ENCODE assay signal across 8 cellular contexts in genomic region chr2:149597050-149598013, GRCh38. TPM values are rescaled to one million over a fixed set of nuclear protein-coding genes. Genes with fewer than 3 reads are reported as not detected.
DNase-seq lines count a peak whose midpoint lies in the region; ATAC-seq and TF ChIP-seq lines count a peak whose summit lies in the region.

No MANE protein-coding gene starts in this region.

- TF ChIP-seq EP300 in SK-N-SH (IDR thresholded peaks at IDR 0.05; ENCODE audit: borderline replicate concordance in 1 of 2, low read depth in 1 of 2, low read length in 1 of 2) = peak in 1 of 2 experiments; percentile 56; a peak in 2 of 4 replicates

- H3K9me3 Mint-ChIP-seq in activated naive CD8-positive, alpha-beta T cell treated with anti-CD3 and anti-CD28 coated beads for 36 hours = peaks cover 5% of the 10 kb centered on the region

- peak overlapping the region; percentile 19; the same call in 1 of the 2 replicates for H2AFZ ChIP-seq in SK-N-SH (ENCODE audit: low read depth)

- CTCF ChIA-PET in SK-N-SH (lab: Yijun Ruan, JAX) = interaction anchor here (0.6 to 8.0 kb wide), 29 partner anchors 10 to 1836 kb away, joined by 3 to 120 read pairs (median 4); partner anchors contain the start of gene MMADHC

- peaks cover 10% of the 10 kb centered on the region for H3F3A ChIP-seq in SK-N-SH (replicated peaks; ENCODE audit: insufficient read depth)

- H3K4me2 ChIP-seq in SK-N-SH = peak overlapping the region; percentile 45; the same call in 1 of the 2 replicates

- peak overlapping the region; percentile 13 for H3K4me3 Mint-ChIP-seq in activated naive CD8-positive, alpha-beta T cell treated with anti-CD3 and anti-CD28 coated beads for 36 hours

- peak; percentile 92 for ATAC-seq in HG02763 (IDR thresholded peaks at IDR 0.05; ENCODE audit: unreplicated experiment)

- H3K27me3 ChIP-seq in SK-N-SH (ENCODE audit: insufficient read depth) (no peaks in the 10 kb centered on the region), prostate gland (replicated peaks; ENCODE audit: insufficient read depth) (no peaks in the 10 kb centered on the region)

- H3K27ac ChIP-seq in SK-N-SH (ENCODE audit: low read depth in 2 of 2, low read length in 1 of 2) (peak overlapping the region; percentile 48 to 53; a peak in 3 of 4 replicates), prostate gland (no peak overlapping the region)

- H3K27me3 Mint-ChIP-seq in activated naive CD8-positive, alpha-beta T cell treated with anti-CD3 and anti-CD28 coated beads for 36 hours = peaks cover 26% of the 10 kb centered on the region

- H3K9ac ChIP-seq in SK-N-SH = no peak overlapping the region

- H3K4me3 ChIP-seq in SK-N-SH (ENCODE audit: low read depth in 2 of 2, low read length in 1 of 2) = peak overlapping the region; percentile 30 to 31; a peak in 3 of 4 replicates
- H3K4me3 ChIP-seq in prostate gland = peak overlapping the region in 1 of 2 donors; percentile 5

- peak; percentile 96 for TF ChIP-seq RAD21 in SK-N-SH (IDR thresholded peaks at IDR 0.05; ENCODE audit: low read length)

- WGBS in SK-N-SH (ENCODE audit: low lambda C conversion rate) = 34% methylated on average over 12 of the region's 12 CpGs
- WGBS in prostate gland = 32% methylated on average over 12 of the region's 12 CpGs

- 0 out of 2 replicates have a peak, but pooled peaks cover 5% of the 10 kb centered on the region for H3K9me3 ChIP-seq in SK-N-SH
- no peaks in the 10 kb centered on the region for H3K9me3 ChIP-seq in prostate gland

- no peaks in the 10 kb centered on the region for H3K36me3 ChIP-seq in SK-N-SH (replicated peaks in 1 of 2; ENCODE audit: control insufficient read depth in 1 of 2, insufficient read depth in 2 of 2, low read length in 1 of 2)
- H3K36me3 ChIP-seq in prostate gland = no peaks in the 10 kb centered on the region

- no peaks in the 10 kb centered on the region for H3K9me2 ChIP-seq in SK-N-SH

- no peaks in the 10 kb centered on the region for H3K36me3 Mint-ChIP-seq in activated naive CD8-positive, alpha-beta T cell treated with anti-CD3 and anti-CD28 coated beads for 36 hours

- H3K79me2 ChIP-seq in SK-N-SH (ENCODE audit: insufficient read depth) = no peaks in the 10 kb centered on the region

- TF ChIP-seq CTCF in SK-N-SH (IDR thresholded peaks at IDR 0.05) (peak; percentile 84), prostate gland (IDR thresholded peaks at IDR 0.05) (peak; percentile 60 to 88 (median 75))

- peaks cover 21% of the 10 kb centered on the region for H3K4me1 Mint-ChIP-seq in activated naive CD8-positive, alpha-beta T cell treated with anti-CD3 and anti-CD28 coated beads for 36 hours

- no peaks in the 10 kb centered on the region for H4K20me1 ChIP-seq in SK-N-SH (ENCODE audit: insufficient read depth)

- POLR2A ChIA-PET in SK-N-SH (lab: Yijun Ruan, JAX) = no interaction called here

- intact Hi-C loops in head of caudate nucleus (cut with DNase I) = loop anchor here (5.0 to 10.0 kb wide), 3 partner anchors 890 to 1637 kb away; partner anchors contain the start of gene RND3
- intact Hi-C loops in prostate gland (cut with DNase I) = loop anchor here (1.0 to 10.0 kb wide), 7 partner anchors 117 to 1640 kb away; partner anchors contain the start of gene RND3

- H3K27ac Mint-ChIP-seq in activated naive CD8-positive, alpha-beta T cell treated with anti-CD3 and anti-CD28 coated beads for 36 hours = peak overlapping the region; percentile 55

- no peak for TF ChIP-seq POLR2A in prostate gland (IDR thresholded peaks at IDR 0.05)

- DNase-seq in activated gamma-delta T cell treated with Interleukin-2 at 50 U/mL for 16 hours = peak; percentile 50
- DNase-seq in activated gamma-delta T cell (lab: John Stamatoyannopoulos, UW) = no peak
- peak; percentile 53 for DNase-seq in NCI-H1105 (lab: John Stamatoyannopoulos, UW)
- peak; percentile 50 for DNase-seq in SK-N-SH
- DNase-seq in activated naive CD8-positive, alpha-beta T cell treated with anti-CD3 and anti-CD28 coated beads for 36 hours = peak; percentile 45
- peak in 29 of 42 donors; percentile 14 to 78 (median 53) for DNase-seq in head of caudate nucleus
- DNase-seq in prostate gland (ENCODE audit: low spot score) = peak; percentile 51

- H3K4me1 ChIP-seq in SK-N-SH (ENCODE audit: control insufficient read depth in 1 of 2, insufficient read depth in 2 of 2, low read depth in 1 of 2, low read length in 1 of 2) (peaks cover 0 to 6% of the 10 kb centered on the region in 2 experiments; a peak in 2 of 4 replicates), prostate gland (replicated peaks) (no peaks in the 10 kb centered on the region)

TF ChIP-seq in SK-N-SH, 30 proteins besides CTCF, POLR2A, EP300 and RAD21:
- 0 out of 2 replicates have a peak, but pooled peaks have one; percentile 37 for TF ChIP-seq MAX (IDR thresholded peaks at IDR 0.05; ENCODE audit: low read depth)
- TF ChIP-seq MXI1 (IDR thresholded peaks at IDR 0.05; ENCODE audit: low read depth, low read length) = peak; percentile 56; the same call in 1 of the 2 replicates
- peak; percentile 48 for TF ChIP-seq JUND (IDR thresholded peaks at IDR 0.05)
- TF ChIP-seq TCF12 (IDR thresholded peaks at IDR 0.05) = peak; percentile 62; the same call in 1 of the 2 replicates
- TF ChIP-seq NFIC (IDR thresholded peaks at IDR 0.05; ENCODE audit: borderline replicate concordance) = peak; percentile 36; the same call in 1 of the 2 replicates
- TF ChIP-seq TAF1 (IDR thresholded peaks at IDR 0.05; ENCODE audit: borderline replicate concordance, low read depth, low read length) = no peak
- TF ChIP-seq FOSL2 (IDR thresholded peaks at IDR 0.05; ENCODE audit: borderline replicate concordance, low read depth) = peak; percentile 52; the same call in 1 of the 2 replicates
- TF ChIP-seq IRF3 (IDR thresholded peaks at IDR 0.05; ENCODE audit: low read depth, low read length) = no peak
- peak; percentile 70; the same call in 1 of the 2 replicates for TF ChIP-seq PBX3 (IDR thresholded peaks at IDR 0.05)
- no peak for TF ChIP-seq MEF2A (IDR thresholded peaks at IDR 0.05; ENCODE audit: borderline replicate concordance, low read depth)
- TF ChIP-seq SMC3 (IDR thresholded peaks at IDR 0.05; ENCODE audit: low read depth, low read length) = peak; percentile 93
- no peak for TF ChIP-seq FOXM1 (IDR thresholded peaks at IDR 0.05; ENCODE audit: low read depth)
- peak; percentile 15; the same call in 1 of the 2 replicates for TF ChIP-seq RFX5 (IDR thresholded peaks at IDR 0.05; ENCODE audit: low read length)
- TF ChIP-seq RCOR1 (IDR thresholded peaks at IDR 0.05; ENCODE audit: low read length) = peak; percentile 21; the same call in 1 of the 2 replicates
- no peak for TF ChIP-seq TEAD4 (IDR thresholded peaks at IDR 0.05; ENCODE audit: borderline replicate concordance, insufficient read depth)
- TF ChIP-seq SIN3A (IDR thresholded peaks at IDR 0.05; ENCODE audit: borderline replicate concordance, low read depth, low read length) = peak; percentile 43; the same call in 1 of the 2 replicates

RNA-seq across cellular contexts. Expression of gene MMADHC, which starts 9.8 kb away (rescaled TPM):
- polyA plus RNA-seq in SK-N-SH (2012; rRNA removed) = 40.4 and 45.1 TPM in 2 replicates
- polyA plus RNA-seq in SK-N-SH (2012; cell fraction: cytosol; rRNA removed) = 61.8 and 81.5 TPM in 2 replicates
- polyA plus RNA-seq in SK-N-SH (2012; cell fraction: nucleus; rRNA removed) = 11.3 and 27.8 TPM in 2 replicates
- 100 to 1,000 TPM; 151 to 153 TPM for total RNA-seq in activated naive CD8-positive, alpha-beta T cell treated with anti-CD3 and anti-CD28 coated beads for 36 hours
- total RNA-seq in prostate gland = 100 to 1,000 TPM in 1 of 2 donors, 10 to 100 TPM in 1; 63.7 to 121 TPM

Comparison
In these comparisons a context has a peak if more than half of its experiments do, and no peak if none do; other contexts are left out.
1. H3K27ac ChIP-seq: peak in SK-N-SH (2 of 2); none in prostate gland (0 of 2).